Comparison of ENCODE assay signal across 7 cellular contexts in genomic region chr17:41864498-41864836, GRCh38. TPM values are rescaled to one million over a fixed set of nuclear protein-coding genes. Genes with fewer than 3 reads are reported as not detected.
DNase-seq lines count a peak whose midpoint lies in the region; ATAC-seq and TF ChIP-seq lines count a peak whose summit lies in the region.

No MANE protein-coding gene starts in this region.

- H3K4ac ChIP-seq in neuronal stem cell (ENCODE audit: low read length) = no peak overlapping the region

- H2AK5ac ChIP-seq in neuronal stem cell (ENCODE audit: low read depth, low read length) = peak overlapping the region; percentile 94

- peak overlapping the region; percentile 91 for H3K4me2 ChIP-seq in KMS-11
- H3K4me2 ChIP-seq in neuronal stem cell (ENCODE audit: insufficient read depth, low read length, poor library complexity, severe bottlenecking) = peak overlapping the region; percentile 84

- H3K4me1 ChIP-seq in KMS-11 (ENCODE audit: low read depth, poor library complexity, severe bottlenecking) (peaks cover 18% of the 10 kb centered on the region), neuronal stem cell (ENCODE audit: control insufficient read depth in 2 of 2, insufficient read depth in 1 of 2, low read depth in 1 of 2, low read length in 2 of 2) (peaks cover 7 to 8% of the 10 kb centered on the region in 2 donors)

- H3K4me3 ChIP-seq in KMS-11 (IDR thresholded peaks at IDR 0.05; ENCODE audit: insufficient read depth, low read depth, low read length) (no peak overlapping the region), epithelial cell of esophagus (ENCODE audit: low read length) (peak overlapping the region; percentile 91), neuronal stem cell (ENCODE audit: low read length in 2 of 2) (peak overlapping the region; percentile 82 to 97)

- H4K20me1 ChIP-seq in KMS-11 (ENCODE audit: insufficient read depth) = 0 out of 2 replicates have a peak, but pooled peaks cover 5% of the 10 kb centered on the region

- H2BK15ac ChIP-seq in neuronal stem cell (ENCODE audit: low read length) = peak overlapping the region; percentile 87

- peaks cover 55% of the 10 kb centered on the region for H3K79me2 ChIP-seq in KMS-11 (ENCODE audit: insufficient read depth, low read depth)

- ATAC-seq in GM19467 (IDR thresholded peaks at IDR 0.05; ENCODE audit: unreplicated experiment) (peak; percentile 26), GM18511 (IDR thresholded peaks at IDR 0.05; ENCODE audit: unreplicated experiment) (no peak), HG03342 (IDR thresholded peaks at IDR 0.05; ENCODE audit: unreplicated experiment) (no peak)

- peak overlapping the region; percentile 88 for H2AFZ ChIP-seq in KMS-11 (ENCODE audit: low read depth)
- peak overlapping the region; percentile 97 for H2AFZ ChIP-seq in neuronal stem cell (ENCODE audit: low read length)

- peak overlapping the region; percentile 76 for H2BK120ac ChIP-seq in neuronal stem cell (ENCODE audit: low read depth, low read length)

- H3K27me3 ChIP-seq in KMS-11 (ENCODE audit: insufficient read depth, low read depth) (no peaks in the 10 kb centered on the region), neuronal stem cell (ENCODE audit: control insufficient read depth in 3 of 3, insufficient read depth in 3 of 3, low read depth in 1 of 3, low read length in 3 of 3) (no peaks in the 10 kb centered on the region)

- H3K27ac ChIP-seq in KMS-11 (peak overlapping the region; percentile 81), neuronal stem cell (replicated peaks; ENCODE audit: low read length) (peak overlapping the region; percentile 81)

- H3K9me3 ChIP-seq in neuronal stem cell (replicated peaks in 1 of 2; ENCODE audit: control insufficient read depth in 2 of 2, insufficient read depth in 1 of 2, low read depth in 1 of 2, low read length in 2 of 2) = no peaks in the 10 kb centered on the region

- no CpG with 5 or more reads among the region's 25 CpGs for WGBS in neuronal stem cell (ENCODE audit: extremely low coverage in 2 of 2, insufficient read length in 2 of 2, insufficient replicate concordance in 1 of 2), 2 donors

- H4K8ac ChIP-seq in neuronal stem cell (ENCODE audit: low read depth, low read length) = peak overlapping the region; percentile 58

- H3K79me1 ChIP-seq in neuronal stem cell (ENCODE audit: low read depth, low read length) = peaks cover 6% of the 10 kb centered on the region

- TF ChIP-seq CTCF in KMS-11 (conservative IDR thresholded peaks at IDR 0.05; ENCODE audit: low read depth, low read length) (no peak), epithelial cell of esophagus (IDR thresholded peaks at IDR 0.05; ENCODE audit: insufficient read depth, low read depth, low read length, missing control alignments) (no peak)

- H3K9ac ChIP-seq in KMS-11 (peak overlapping the region; percentile 90), neuronal stem cell (ENCODE audit: low read depth, low read length, poor library complexity) (peak overlapping the region; percentile 99)

- H2BK5ac ChIP-seq in neuronal stem cell (ENCODE audit: low read length) = peak overlapping the region; percentile 92

- peak overlapping the region; percentile 95 for H3K23ac ChIP-seq in neuronal stem cell (ENCODE audit: low read depth, low read length, poor library complexity)

- no peak overlapping the region for H4K91ac ChIP-seq in neuronal stem cell (ENCODE audit: low read depth, low read length, poor library complexity)

- no peak overlapping the region for H2BK12ac ChIP-seq in neuronal stem cell (ENCODE audit: low read length)

- H3K18ac ChIP-seq in neuronal stem cell (ENCODE audit: low read length) = peak overlapping the region; percentile 99

- no peak overlapping the region for H3K14ac ChIP-seq in neuronal stem cell (ENCODE audit: low read length)

- DNase-seq in epithelial cell of esophagus (ENCODE audit: low read depth) (no peak), neuronal stem cell (ENCODE audit: low spot score) (no peak), islet precursor cell (no peak)

- H3K36me3 ChIP-seq in KMS-11 (ENCODE audit: insufficient read depth) (no peaks in the 10 kb centered on the region), neuronal stem cell (replicated peaks in 1 of 2; ENCODE audit: control insufficient read depth in 2 of 2, insufficient read depth in 2 of 2, low read length in 2 of 2) (peaks cover 9 to 29% of the 10 kb centered on the region in 2 donors)

RNA-seq across cellular contexts. Expression of gene KLHL11, which starts 0.8 kb away (rescaled TPM):
- 5.6 TPM for polyA plus RNA-seq in neuronal stem cell (2013, experiment 1 of 2)
- 5.7 TPM for polyA plus RNA-seq in neuronal stem cell (2013, experiment 2 of 2)

RNA-seq across cellular contexts. Expression of gene KLHL10, which starts 26.8 kb away (rescaled TPM):
- polyA plus RNA-seq in neuronal stem cell (2013, experiment 1 of 2) = 0.04 TPM
- 0.04 TPM for polyA plus RNA-seq in neuronal stem cell (2013, experiment 2 of 2)

RNA-seq across cellular contexts. Expression of gene NT5C3B, which starts 28.4 kb away (rescaled TPM):
- 111 TPM for polyA plus RNA-seq in neuronal stem cell (2013, experiment 1 of 2)
- 110 TPM for polyA plus RNA-seq in neuronal stem cell (2013, experiment 2 of 2)

RNA-seq across cellular contexts. Expression of gene FKBP10, which starts 51.7 kb away (rescaled TPM):
- polyA plus RNA-seq in neuronal stem cell (2013, experiment 1 of 2) = 166 TPM
- polyA plus RNA-seq in neuronal stem cell (2013, experiment 2 of 2) = 162 TPM

RNA-seq across cellular contexts. Expression of gene P3H4, which starts 52.7 kb away (rescaled TPM):
- 36.9 TPM for polyA plus RNA-seq in neuronal stem cell (2013, experiment 1 of 2)
- polyA plus RNA-seq in neuronal stem cell (2013, experiment 2 of 2) = 37.5 TPM
